In the genomic region with DNA sequence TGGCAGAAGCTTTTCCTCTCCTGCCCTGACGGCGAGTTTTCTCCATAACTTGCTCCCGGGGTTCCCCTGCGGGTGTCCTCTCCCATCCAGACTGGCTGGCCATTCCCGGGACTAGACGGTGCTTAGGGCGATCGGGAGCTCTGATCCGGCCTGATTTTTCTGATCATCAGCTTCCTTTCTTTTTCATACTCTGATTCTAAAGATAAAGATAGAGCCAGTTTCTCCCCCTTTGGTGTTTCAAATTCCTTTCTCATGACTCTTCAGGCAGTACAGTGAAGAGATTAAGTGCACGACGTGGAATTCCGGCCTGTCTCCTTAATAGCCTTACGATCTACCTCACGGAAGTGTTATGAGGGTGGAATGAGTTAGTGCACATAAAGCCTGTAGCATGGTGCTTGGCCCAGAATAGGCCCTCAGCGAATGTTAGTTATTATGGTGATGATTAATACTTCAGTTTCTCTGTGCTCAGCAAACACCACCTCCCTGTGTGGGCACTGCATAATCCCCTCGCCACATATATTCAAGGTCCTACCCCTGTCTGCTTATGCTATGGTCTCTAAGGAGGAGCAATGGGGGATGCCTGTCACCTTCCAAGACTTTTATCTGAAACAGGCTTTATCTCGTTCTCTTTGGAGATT, we compare ENCODE assay signal across 10 cellular contexts.
A peak's percentile ranks its signal among the peaks of the same experiment; 100 is the strongest.
DNase-seq lines count a peak whose midpoint lies in the region; ATAC-seq and TF ChIP-seq lines count a peak whose summit lies in the region.
"Had no signal": no experiment of that assay in that cellular context is flagged by ENCODE, and none has a peak within 500 bp of the region (broad histone marks: within the 10 kb centered on the region; RNA-seq: fewer than 3 reads in every experiment).

No MANE protein-coding gene starts in this region.

- H3K27ac ChIP-seq in Panc1 (ENCODE audit: low read length) = peak overlapping the region; percentile 51; the same call in 1 of the 2 replicates
- H3K27ac ChIP-seq: suprapubic skin had no signal

- H3K27ac Mint-ChIP-seq in osteocyte (ENCODE audit: unreplicated experiment) = peak overlapping the region; percentile 85

- in situ Hi-C loops in Panc1 (cut with HindIII; ENCODE audit: low pct_unique_long_range_greater_than_20kb, low sequenced_read_pairs) = no loop called here

- no TSS peak for BruUV-seq in Panc1 (replicated peaks; lab: Mats Ljungman, UMichigan)

- H3K27me3 Mint-ChIP-seq in osteocyte (ENCODE audit: unreplicated experiment) = no peaks in the 10 kb centered on the region

- peaks cover 20% of the 10 kb centered on the region for H3K4me1 Mint-ChIP-seq in osteocyte (ENCODE audit: unreplicated experiment)

- H3K9me3 ChIP-seq in ES-I3 (ENCODE audit: control insufficient read depth, insufficient read depth, low read length) = no peaks in the 10 kb centered on the region
- H3K9me3 ChIP-seq in Panc1 (ENCODE audit: control insufficient read depth, insufficient read depth, low read depth, low read length) = no peaks in the 10 kb centered on the region
- H3K9me3 ChIP-seq: suprapubic skin had no signal

- DNase-seq in Panc1 (ENCODE audit: low read depth, low spot score) = no peak
- no peak for DNase-seq in osteocyte (ENCODE audit: extremely low spot score, unreplicated experiment)
- no peak for DNase-seq in GM20000 (ENCODE audit: low spot score)
- DNase-seq in NCI-H446 treated with DMSO at 0.1 percent for 48 hours (lab: John Stamatoyannopoulos, UW) = no peak
- no peak for DNase-seq in activated CD4-positive, alpha-beta T cell treated with anti-CD3 and anti-CD28 coated beads for 1 hour
- DNase-seq: stimulated activated CD4-positive, alpha-beta T cell treated with anti-CD3 and anti-CD28 coated beads, Interleukin-12 subunit alpha, Interleukin-12 subunit beta, amount 100 ng/mL, for 4 hours had no signal

- CTCF ChIA-PET in Panc1 (lab: Charles Lee) = no interaction called here

- peaks cover 18% of the 10 kb centered on the region for H3K4me1 ChIP-seq in ES-I3 (ENCODE audit: insufficient read depth, low read length)
- H3K4me1 ChIP-seq in Panc1 (ENCODE audit: control insufficient read depth, insufficient read depth, low read length) = peaks cover 8% of the 10 kb centered on the region
- H3K4me1 ChIP-seq: suprapubic skin had no signal

- TF ChIP-seq CTCF in Panc1 (IDR thresholded peaks at IDR 0.05) = no peak
- no peak for TF ChIP-seq CTCF in osteocyte (IDR thresholded peaks at IDR 0.05)
- no peak for TF ChIP-seq CTCF in GM20000 (IDR thresholded peaks at IDR 0.05; ENCODE audit: extremely low read depth, missing control alignments)

- POLR2A ChIA-PET in Panc1 (lab: Charles Lee) = no interaction called here

- ATAC-seq in Panc1 = peak; percentile 95
- peak; percentile 83 for ATAC-seq in esophagus mucosa
- no peak for ATAC-seq in HG02938 (IDR thresholded peaks at IDR 0.05; ENCODE audit: unreplicated experiment)

- H3K36me3 Mint-ChIP-seq in osteocyte (ENCODE audit: unreplicated experiment) = no peaks in the 10 kb centered on the region

- H3K36me3 ChIP-seq in ES-I3 (ENCODE audit: insufficient read depth, low read length) (no peaks in the 10 kb centered on the region), Panc1 (ENCODE audit: control insufficient read depth, insufficient read depth, low read length) (no peaks in the 10 kb centered on the region)
- H3K36me3 ChIP-seq: suprapubic skin had no signal

- no peaks in the 10 kb centered on the region for H3K27me3 ChIP-seq in Panc1 (ENCODE audit: control insufficient read depth, insufficient read depth, low read length)
- H3K27me3 ChIP-seq: suprapubic skin had no signal

- peak overlapping the region; percentile 21; the same call in 1 of the 2 replicates for H3K9ac ChIP-seq in ES-I3 (ENCODE audit: low read depth, low read length)

- intact Hi-C loops in Panc1 (cut with micrococcal nuclease; ENCODE audit: unreplicated experiment) = no loop called here

- peak overlapping the region; percentile 33 to 54 for H3K4me3 ChIP-seq in Panc1 (ENCODE audit: low read depth in 2 of 2, low read length in 2 of 2)
- H3K4me3 ChIP-seq: suprapubic skin had no signal

- H3K9me3 Mint-ChIP-seq in osteocyte (ENCODE audit: unreplicated experiment) = no peaks in the 10 kb centered on the region

- H3K4me3 Mint-ChIP-seq in osteocyte (ENCODE audit: unreplicated experiment) = peak overlapping the region; percentile 39
